Comparison of ENCODE assay signal across 2 cellular contexts in the genomic region with DNA sequence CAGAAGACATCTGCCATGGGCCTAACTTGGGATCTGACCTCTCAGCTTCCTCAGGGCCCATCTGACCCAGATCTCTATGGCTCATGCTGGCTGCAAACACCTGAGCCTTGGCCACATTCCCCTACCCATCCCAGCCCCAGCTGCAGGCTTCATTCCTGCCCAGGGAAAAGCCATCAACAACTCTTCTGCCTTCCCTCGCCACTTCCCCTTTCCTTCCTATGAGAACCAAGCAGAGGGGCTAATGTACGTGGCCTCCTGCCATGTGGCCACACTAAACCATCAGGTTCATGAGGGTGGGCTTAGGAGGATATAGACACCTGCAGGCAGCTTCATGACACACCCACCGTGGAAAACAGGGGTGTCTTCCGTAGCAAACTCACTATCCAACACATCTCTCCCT.
TF ChIP-seq lines count a peak whose summit lies in the region.

No MANE protein-coding gene starts in this region.

TF ChIP-seq in WTC11, 78 proteins besides CTCF, POLR2A, EP300 and RAD21 (continues in another document):
- TF ChIP-seq ZNF138 (CRISPR knock-in tag; conservative IDR thresholded peaks at IDR 0.05) = no peak
- TF ChIP-seq, protein P1, sequence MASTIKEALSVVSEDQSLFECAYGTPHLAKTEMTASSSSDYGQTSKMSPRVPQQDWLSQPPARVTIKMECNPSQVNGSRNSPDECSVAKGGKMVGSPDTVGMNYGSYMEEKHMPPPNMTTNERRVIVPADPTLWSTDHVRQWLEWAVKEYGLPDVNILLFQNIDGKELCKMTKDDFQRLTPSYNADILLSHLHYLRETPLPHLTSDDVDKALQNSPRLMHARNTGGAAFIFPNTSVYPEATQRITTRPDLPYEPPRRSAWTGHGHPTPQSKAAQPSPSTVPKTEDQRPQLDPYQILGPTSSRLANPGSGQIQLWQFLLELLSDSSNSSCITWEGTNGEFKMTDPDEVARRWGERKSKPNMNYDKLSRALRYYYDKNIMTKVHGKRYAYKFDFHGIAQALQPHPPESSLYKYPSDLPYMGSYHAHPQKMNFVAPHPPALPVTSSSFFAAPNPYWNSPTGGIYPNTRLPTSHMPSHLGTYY (CRISPR knock-in tag; IDR thresholded peaks at IDR 0.05) = no peak
- TF ChIP-seq, protein P2, sequence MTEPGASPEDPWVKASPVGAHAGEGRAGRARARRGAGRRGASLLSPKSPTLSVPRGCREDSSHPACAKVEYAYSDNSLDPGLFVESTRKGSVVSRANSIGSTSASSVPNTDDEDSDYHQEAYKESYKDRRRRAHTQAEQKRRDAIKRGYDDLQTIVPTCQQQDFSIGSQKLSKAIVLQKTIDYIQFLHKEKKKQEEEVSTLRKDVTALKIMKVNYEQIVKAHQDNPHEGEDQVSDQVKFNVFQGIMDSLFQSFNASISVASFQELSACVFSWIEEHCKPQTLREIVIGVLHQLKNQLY (CRISPR knock-in tag; IDR thresholded peaks at IDR 0.05) = no peak
- TF ChIP-seq, protein P3, sequence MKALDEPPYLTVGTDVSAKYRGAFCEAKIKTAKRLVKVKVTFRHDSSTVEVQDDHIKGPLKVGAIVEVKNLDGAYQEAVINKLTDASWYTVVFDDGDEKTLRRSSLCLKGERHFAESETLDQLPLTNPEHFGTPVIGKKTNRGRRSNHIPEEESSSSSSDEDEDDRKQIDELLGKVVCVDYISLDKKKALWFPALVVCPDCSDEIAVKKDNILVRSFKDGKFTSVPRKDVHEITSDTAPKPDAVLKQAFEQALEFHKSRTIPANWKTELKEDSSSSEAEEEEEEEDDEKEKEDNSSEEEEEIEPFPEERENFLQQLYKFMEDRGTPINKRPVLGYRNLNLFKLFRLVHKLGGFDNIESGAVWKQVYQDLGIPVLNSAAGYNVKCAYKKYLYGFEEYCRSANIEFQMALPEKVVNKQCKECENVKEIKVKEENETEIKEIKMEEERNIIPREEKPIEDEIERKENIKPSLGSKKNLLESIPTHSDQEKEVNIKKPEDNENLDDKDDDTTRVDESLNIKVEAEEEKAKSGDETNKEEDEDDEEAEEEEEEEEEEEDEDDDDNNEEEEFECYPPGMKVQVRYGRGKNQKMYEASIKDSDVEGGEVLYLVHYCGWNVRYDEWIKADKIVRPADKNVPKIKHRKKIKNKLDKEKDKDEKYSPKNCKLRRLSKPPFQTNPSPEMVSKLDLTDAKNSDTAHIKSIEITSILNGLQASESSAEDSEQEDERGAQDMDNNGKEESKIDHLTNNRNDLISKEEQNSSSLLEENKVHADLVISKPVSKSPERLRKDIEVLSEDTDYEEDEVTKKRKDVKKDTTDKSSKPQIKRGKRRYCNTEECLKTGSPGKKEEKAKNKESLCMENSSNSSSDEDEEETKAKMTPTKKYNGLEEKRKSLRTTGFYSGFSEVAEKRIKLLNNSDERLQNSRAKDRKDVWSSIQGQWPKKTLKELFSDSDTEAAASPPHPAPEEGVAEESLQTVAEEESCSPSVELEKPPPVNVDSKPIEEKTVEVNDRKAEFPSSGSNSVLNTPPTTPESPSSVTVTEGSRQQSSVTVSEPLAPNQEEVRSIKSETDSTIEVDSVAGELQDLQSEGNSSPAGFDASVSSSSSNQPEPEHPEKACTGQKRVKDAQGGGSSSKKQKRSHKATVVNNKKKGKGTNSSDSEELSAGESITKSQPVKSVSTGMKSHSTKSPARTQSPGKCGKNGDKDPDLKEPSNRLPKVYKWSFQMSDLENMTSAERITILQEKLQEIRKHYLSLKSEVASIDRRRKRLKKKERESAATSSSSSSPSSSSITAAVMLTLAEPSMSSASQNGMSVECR (CRISPR knock-in tag; IDR thresholded peaks at IDR 0.05; ENCODE audit: borderline replicate concordance) = no peak
- TF ChIP-seq NFE2L1 (CRISPR knock-in tag; IDR thresholded peaks at IDR 0.05) = no peak
- no peak for TF ChIP-seq NFATC4 (CRISPR knock-in tag; IDR thresholded peaks at IDR 0.05)
- TF ChIP-seq, protein P4, sequence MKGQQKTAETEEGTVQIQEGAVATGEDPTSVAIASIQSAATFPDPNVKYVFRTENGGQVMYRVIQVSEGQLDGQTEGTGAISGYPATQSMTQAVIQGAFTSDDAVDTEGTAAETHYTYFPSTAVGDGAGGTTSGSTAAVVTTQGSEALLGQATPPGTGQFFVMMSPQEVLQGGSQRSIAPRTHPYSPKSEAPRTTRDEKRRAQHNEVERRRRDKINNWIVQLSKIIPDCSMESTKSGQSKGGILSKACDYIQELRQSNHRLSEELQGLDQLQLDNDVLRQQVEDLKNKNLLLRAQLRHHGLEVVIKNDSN (CRISPR knock-in tag; IDR thresholded peaks at IDR 0.05) = no peak
- no peak for TF ChIP-seq SOX15 (CRISPR knock-in tag; IDR thresholded peaks at IDR 0.05)
- TF ChIP-seq, protein P5, sequence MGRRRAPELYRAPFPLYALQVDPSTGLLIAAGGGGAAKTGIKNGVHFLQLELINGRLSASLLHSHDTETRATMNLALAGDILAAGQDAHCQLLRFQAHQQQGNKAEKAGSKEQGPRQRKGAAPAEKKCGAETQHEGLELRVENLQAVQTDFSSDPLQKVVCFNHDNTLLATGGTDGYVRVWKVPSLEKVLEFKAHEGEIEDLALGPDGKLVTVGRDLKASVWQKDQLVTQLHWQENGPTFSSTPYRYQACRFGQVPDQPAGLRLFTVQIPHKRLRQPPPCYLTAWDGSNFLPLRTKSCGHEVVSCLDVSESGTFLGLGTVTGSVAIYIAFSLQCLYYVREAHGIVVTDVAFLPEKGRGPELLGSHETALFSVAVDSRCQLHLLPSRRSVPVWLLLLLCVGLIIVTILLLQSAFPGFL (CRISPR knock-in tag; IDR thresholded peaks at IDR 0.05; ENCODE audit: borderline replicate concordance) = no peak
- no peak for TF ChIP-seq ZNF396 (CRISPR knock-in tag; IDR thresholded peaks at IDR 0.05; ENCODE audit: borderline replicate concordance)
- TF ChIP-seq, protein P6, sequence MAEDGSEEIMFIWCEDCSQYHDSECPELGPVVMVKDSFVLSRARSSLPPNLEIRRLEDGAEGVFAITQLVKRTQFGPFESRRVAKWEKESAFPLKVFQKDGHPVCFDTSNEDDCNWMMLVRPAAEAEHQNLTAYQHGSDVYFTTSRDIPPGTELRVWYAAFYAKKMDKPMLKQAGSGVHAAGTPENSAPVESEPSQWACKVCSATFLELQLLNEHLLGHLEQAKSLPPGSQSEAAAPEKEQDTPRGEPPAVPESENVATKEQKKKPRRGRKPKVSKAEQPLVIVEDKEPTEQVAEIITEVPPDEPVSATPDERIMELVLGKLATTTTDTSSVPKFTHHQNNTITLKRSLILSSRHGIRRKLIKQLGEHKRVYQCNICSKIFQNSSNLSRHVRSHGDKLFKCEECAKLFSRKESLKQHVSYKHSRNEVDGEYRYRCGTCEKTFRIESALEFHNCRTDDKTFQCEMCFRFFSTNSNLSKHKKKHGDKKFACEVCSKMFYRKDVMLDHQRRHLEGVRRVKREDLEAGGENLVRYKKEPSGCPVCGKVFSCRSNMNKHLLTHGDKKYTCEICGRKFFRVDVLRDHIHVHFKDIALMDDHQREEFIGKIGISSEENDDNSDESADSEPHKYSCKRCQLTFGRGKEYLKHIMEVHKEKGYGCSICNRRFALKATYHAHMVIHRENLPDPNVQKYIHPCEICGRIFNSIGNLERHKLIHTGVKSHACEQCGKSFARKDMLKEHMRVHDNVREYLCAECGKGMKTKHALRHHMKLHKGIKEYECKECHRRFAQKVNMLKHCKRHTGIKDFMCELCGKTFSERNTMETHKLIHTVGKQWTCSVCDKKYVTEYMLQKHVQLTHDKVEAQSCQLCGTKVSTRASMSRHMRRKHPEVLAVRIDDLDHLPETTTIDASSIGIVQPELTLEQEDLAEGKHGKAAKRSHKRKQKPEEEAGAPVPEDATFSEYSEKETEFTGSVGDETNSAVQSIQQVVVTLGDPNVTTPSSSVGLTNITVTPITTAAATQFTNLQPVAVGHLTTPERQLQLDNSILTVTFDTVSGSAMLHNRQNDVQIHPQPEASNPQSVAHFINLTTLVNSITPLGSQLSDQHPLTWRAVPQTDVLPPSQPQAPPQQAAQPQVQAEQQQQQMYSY (CRISPR knock-in tag; IDR thresholded peaks at IDR 0.05) = no peak
- no peak for TF ChIP-seq ELF4 (CRISPR knock-in tag; IDR thresholded peaks at IDR 0.05; ENCODE audit: low read depth)

TF ChIP-seq in HepG2, 621 proteins besides CTCF, POLR2A, EP300 and RAD21:
- TF ChIP-seq, protein P5 (CRISPR knock-in tag; IDR thresholded peaks at IDR 0.05) = no peak
- TF ChIP-seq, protein P7, sequence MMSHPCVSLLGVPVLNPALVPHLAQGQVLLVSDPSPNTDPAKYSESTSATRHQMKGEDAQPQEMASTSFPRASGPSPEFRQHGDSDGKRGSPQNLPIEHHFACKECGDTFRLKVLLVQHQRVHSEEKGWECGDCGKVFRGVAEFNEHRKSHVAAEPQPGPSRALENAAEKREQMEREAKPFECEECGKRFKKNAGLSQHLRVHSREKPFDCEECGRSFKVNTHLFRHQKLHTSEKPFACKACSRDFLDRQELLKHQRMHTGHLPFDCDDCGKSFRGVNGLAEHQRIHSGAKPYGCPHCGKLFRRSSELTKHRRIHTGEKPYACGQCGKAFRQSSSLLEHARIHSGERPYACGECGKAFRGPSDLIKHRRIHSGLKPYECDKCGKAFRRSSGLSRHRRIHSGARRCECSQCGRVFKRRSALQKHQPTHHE (CRISPR knock-in tag; IDR thresholded peaks at IDR 0.05; ENCODE audit: borderline replicate concordance) = no peak
- TF ChIP-seq ZNF629 (CRISPR knock-in tag; conservative IDR thresholded peaks at IDR 0.05) = no peak
- TF ChIP-seq, protein P8, sequence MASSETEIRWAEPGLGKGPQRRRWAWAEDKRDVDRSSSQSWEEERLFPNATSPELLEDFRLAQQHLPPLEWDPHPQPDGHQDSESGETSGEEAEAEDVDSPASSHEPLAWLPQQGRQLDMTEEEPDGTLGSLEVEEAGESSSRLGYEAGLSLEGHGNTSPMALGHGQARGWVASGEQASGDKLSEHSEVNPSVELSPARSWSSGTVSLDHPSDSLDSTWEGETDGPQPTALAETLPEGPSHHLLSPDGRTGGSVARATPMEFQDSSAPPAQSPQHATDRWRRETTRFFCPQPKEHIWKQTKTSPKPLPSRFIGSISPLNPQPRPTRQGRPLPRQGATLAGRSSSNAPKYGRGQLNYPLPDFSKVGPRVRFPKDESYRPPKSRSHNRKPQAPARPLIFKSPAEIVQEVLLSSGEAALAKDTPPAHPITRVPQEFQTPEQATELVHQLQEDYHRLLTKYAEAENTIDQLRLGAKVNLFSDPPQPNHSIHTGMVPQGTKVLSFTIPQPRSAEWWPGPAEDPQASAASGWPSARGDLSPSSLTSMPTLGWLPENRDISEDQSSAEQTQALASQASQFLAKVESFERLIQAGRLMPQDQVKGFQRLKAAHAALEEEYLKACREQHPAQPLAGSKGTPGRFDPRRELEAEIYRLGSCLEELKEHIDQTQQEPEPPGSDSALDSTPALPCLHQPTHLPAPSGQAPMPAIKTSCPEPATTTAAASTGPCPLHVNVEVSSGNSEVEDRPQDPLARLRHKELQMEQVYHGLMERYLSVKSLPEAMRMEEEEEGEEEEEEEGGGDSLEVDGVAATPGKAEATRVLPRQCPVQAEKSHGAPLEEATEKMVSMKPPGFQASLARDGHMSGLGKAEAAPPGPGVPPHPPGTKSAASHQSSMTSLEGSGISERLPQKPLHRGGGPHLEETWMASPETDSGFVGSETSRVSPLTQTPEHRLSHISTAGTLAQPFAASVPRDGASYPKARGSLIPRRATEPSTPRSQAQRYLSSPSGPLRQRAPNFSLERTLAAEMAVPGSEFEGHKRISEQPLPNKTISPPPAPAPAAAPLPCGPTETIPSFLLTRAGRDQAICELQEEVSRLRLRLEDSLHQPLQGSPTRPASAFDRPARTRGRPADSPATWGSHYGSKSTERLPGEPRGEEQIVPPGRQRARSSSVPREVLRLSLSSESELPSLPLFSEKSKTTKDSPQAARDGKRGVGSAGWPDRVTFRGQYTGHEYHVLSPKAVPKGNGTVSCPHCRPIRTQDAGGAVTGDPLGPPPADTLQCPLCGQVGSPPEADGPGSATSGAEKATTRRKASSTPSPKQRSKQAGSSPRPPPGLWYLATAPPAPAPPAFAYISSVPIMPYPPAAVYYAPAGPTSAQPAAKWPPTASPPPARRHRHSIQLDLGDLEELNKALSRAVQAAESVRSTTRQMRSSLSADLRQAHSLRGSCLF (CRISPR knock-in tag; IDR thresholded peaks at IDR 0.05; ENCODE audit: borderline replicate concordance) = no peak
- TF ChIP-seq, protein P9, sequence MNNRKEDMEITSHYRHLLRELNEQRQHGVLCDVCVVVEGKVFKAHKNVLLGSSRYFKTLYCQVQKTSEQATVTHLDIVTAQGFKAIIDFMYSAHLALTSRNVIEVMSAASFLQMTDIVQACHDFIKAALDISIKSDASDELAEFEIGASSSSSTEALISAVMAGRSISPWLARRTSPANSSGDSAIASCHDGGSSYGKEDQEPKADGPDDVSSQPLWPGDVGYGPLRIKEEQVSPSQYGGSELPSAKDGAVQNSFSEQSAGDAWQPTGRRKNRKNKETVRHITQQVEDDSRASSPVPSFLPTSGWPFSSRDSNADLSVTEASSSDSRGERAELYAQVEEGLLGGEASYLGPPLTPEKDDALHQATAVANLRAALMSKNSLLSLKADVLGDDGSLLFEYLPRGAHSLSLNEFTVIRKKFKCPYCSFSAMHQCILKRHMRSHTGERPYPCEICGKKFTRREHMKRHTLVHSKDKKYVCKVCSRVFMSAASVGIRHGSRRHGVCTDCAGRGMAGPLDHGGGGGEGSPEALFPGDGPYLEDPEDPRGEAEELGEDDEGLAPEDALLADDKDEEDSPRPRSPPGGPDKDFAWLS (CRISPR knock-in tag; IDR thresholded peaks at IDR 0.05; ENCODE audit: borderline replicate concordance) = no peak
